In genomic region chr12:123879691-123880090, GRCh38 we compare ENCODE assay signal across 30 cellular contexts.
"Had no signal": no experiment of that assay in that cellular context is flagged by ENCODE, and none has a peak within 500 bp of the region (broad histone marks: within the 10 kb centered on the region; RNA-seq: fewer than 3 reads in every experiment).

No MANE protein-coding gene starts in this region.

- H3K4me3 ChIP-seq: lower lobe of right lung, psoas muscle, right lobe of liver, skin epidermis, stomach, testis, thyroid gland, transverse colon, upper lobe of left lung, vagina had no signal

- H3K4me1 Mint-ChIP-seq: mesothelial cell of epicardium; naive B cell; nephron; stimulated activated naive B cell treated with anti-CD40 and anti-IgM and Interleukin-4, amounts not matched to agents 10 μg/mL and 1 μg/mL and 100 μg/mL, for 72 hours had no signal

- ATAC-seq: left cardiac atrium; left lobe of liver; left ventricle myocardium superior; lower lobe of right lung; psoas muscle; right lobe of liver; stimulated activated naive B cell treated with anti-CD40 and anti-IgM and Interleukin-4, amounts not matched to agents 10 μg/mL and 1 μg/mL and 100 μg/mL, for 72 hours; stimulated activated naive CD8-positive, alpha-beta T cell treated with anti-CD3 and anti-CD28 coated beads, Interleukin-15, Interleukin-2, amounts not matched to agents 100 U/mL and 50 U/mL, for 24 hours had no signal

- DNase-seq: hippocampal formation; kidney glomerular epithelial cell; left cardiac atrium; left ventricle myocardium superior; lower lobe of right lung; mammary epithelial cell; mesenchymal stem cell; naive B cell; occipital lobe; psoas muscle; right lobe of liver; stimulated activated CD4-positive, alpha-beta T cell treated with anti-CD3 and anti-CD28 coated beads, Interleukin-12 subunit alpha, Interleukin-12 subunit beta, amount 100 ng/mL, for 4 hours; stimulated activated CD4-positive, alpha-beta T cell treated with anti-CD3 and anti-CD28 coated beads, Interleukin-15, amount 100 ng/mL, for 24 hours; stimulated activated CD4-positive, alpha-beta T cell treated with anti-CD3 and anti-CD28 coated beads, Interleukin-2, amount 100 ng/mL, for 24 hours; stimulated activated CD4-positive, alpha-beta T cell treated with anti-CD3 and anti-CD28 coated beads, Interleukin-4, amount 100 ng/mL, for 1 hour; stimulated activated naive B cell treated with anti-CD40 and anti-IgM and Interleukin-4, amounts not matched to agents 10 μg/mL and 1 μg/mL and 100 μg/mL, for 72 hours; stimulated activated naive CD8-positive, alpha-beta T cell treated with anti-CD3 and anti-CD28 coated beads, Interleukin-15, Interleukin-2, amounts not matched to agents 100 U/mL and 50 U/mL, for 24 hours; stomach; testis; thyroid gland; transverse colon; upper lobe of left lung had no signal

- H3K9me3 Mint-ChIP-seq: mesothelial cell of epicardium; nephron; stimulated activated naive B cell treated with anti-CD40 and anti-IgM and Interleukin-4, amounts not matched to agents 10 μg/mL and 1 μg/mL and 100 μg/mL, for 72 hours had no signal

- H3K27ac ChIP-seq: lower lobe of right lung, neutrophil, parathyroid adenoma, psoas muscle, right lobe of liver, skin epidermis, stomach, testis, thyroid gland, transverse colon, upper lobe of left lung, vagina had no signal

- H3K36me3 ChIP-seq: lower lobe of right lung, neutrophil, right lobe of liver, stomach, thyroid gland, transverse colon, upper lobe of left lung, vagina had no signal

- H3K9me3 ChIP-seq: lower lobe of right lung, neutrophil, psoas muscle, right lobe of liver, testis, thyroid gland, transverse colon, upper lobe of left lung, vagina had no signal

- H3K27ac Mint-ChIP-seq: mesothelial cell of epicardium; naive B cell; nephron; stimulated activated naive B cell treated with anti-CD40 and anti-IgM and Interleukin-4, amounts not matched to agents 10 μg/mL and 1 μg/mL and 100 μg/mL, for 72 hours had no signal

- H3K36me3 Mint-ChIP-seq: mesothelial cell of epicardium; naive B cell; stimulated activated naive B cell treated with anti-CD40 and anti-IgM and Interleukin-4, amounts not matched to agents 10 μg/mL and 1 μg/mL and 100 μg/mL, for 72 hours had no signal

- H3K4me1 ChIP-seq: lower lobe of right lung, parathyroid adenoma, psoas muscle, right lobe of liver, stomach, testis, thyroid gland, transverse colon, upper lobe of left lung, vagina had no signal

- H3K4me3 Mint-ChIP-seq: mesothelial cell of epicardium; nephron; neural crest cell; stimulated activated naive B cell treated with anti-CD40 and anti-IgM and Interleukin-4, amounts not matched to agents 10 μg/mL and 1 μg/mL and 100 μg/mL, for 72 hours had no signal

- H3K27me3 ChIP-seq: neutrophil, right lobe of liver, testis, thyroid gland, upper lobe of left lung, vagina had no signal
